In genomic region chr3:65342084-65342683, GRCh38 we compare ENCODE assay signal across 8 cellular contexts.
A peak's percentile ranks its signal among the peaks of the same experiment; 100 is the strongest.
DNase-seq lines count a peak whose midpoint lies in the region; ATAC-seq and TF ChIP-seq lines count a peak whose summit lies in the region.

No MANE protein-coding gene starts in this region.

- no peak overlapping the region for H3K27ac Mint-ChIP-seq in activated CD4-positive, alpha-beta T cell treated with anti-CD3 and anti-CD28 coated beads, Interleukin-2, amount 10 ng/mL, durations not matched to agents 24 days and 14 days

- H3K9me3 ChIP-seq in SK-N-SH, result no peaks in the 10 kb centered on the region

- H3K4me3 Mint-ChIP-seq in activated CD4-positive, alpha-beta T cell treated with anti-CD3 and anti-CD28 coated beads, Interleukin-2, amount 10 ng/mL, durations not matched to agents 24 days and 14 days, result no peak overlapping the region

- TF ChIP-seq EP300 in SK-N-SH (IDR thresholded peaks at IDR 0.05; ENCODE audit: borderline replicate concordance in 1 of 2, low read depth in 1 of 2, low read length in 1 of 2), result no peak

- H3K9ac ChIP-seq in SK-N-SH, result no peak overlapping the region

- no peaks in the 10 kb centered on the region for H3K27me3 ChIP-seq in SK-N-SH (ENCODE audit: insufficient read depth)

- H4K20me1 ChIP-seq in SK-N-SH (ENCODE audit: insufficient read depth), result no peaks in the 10 kb centered on the region

- H2AFZ ChIP-seq in SK-N-SH (ENCODE audit: low read depth), result no peak overlapping the region

- POLR2A ChIA-PET in SK-N-SH (lab: Yijun Ruan, JAX), result no interaction called here

- H3K4me3 ChIP-seq in SK-N-SH (ENCODE audit: low read depth in 2 of 2, low read length in 1 of 2) (no peak overlapping the region; a peak in 1 of 4 replicates), foreskin fibroblast (ENCODE audit: low read depth in 1 of 2, low read length in 2 of 2) (no peak overlapping the region)

- no peaks in the 10 kb centered on the region for H3K79me2 ChIP-seq in SK-N-SH (ENCODE audit: insufficient read depth)

- H3K4me1 Mint-ChIP-seq in activated CD4-positive, alpha-beta T cell treated with anti-CD3 and anti-CD28 coated beads, Interleukin-2, amount 10 ng/mL, durations not matched to agents 24 days and 14 days, result no peaks in the 10 kb centered on the region

- peak; percentile 71 for TF ChIP-seq CTCF in SK-N-SH (IDR thresholded peaks at IDR 0.05)
- TF ChIP-seq CTCF in foreskin fibroblast (IDR thresholded peaks at IDR 0.05; ENCODE audit: low read depth, low read length), result peak; percentile 54

- no peaks in the 10 kb centered on the region for H3F3A ChIP-seq in SK-N-SH (replicated peaks; ENCODE audit: insufficient read depth)

- no peaks in the 10 kb centered on the region for H3K36me3 Mint-ChIP-seq in activated CD4-positive, alpha-beta T cell treated with anti-CD3 and anti-CD28 coated beads, Interleukin-2, amount 10 ng/mL, durations not matched to agents 24 days and 14 days (ENCODE audit: low read depth)

- WGBS in SK-N-SH (ENCODE audit: low lambda C conversion rate), result 75% methylated on average over 12 of the region's 12 CpGs

- H3K36me3 ChIP-seq in SK-N-SH (replicated peaks in 1 of 2; ENCODE audit: control insufficient read depth in 1 of 2, insufficient read depth in 2 of 2, low read length in 1 of 2), result no peaks in the 10 kb centered on the region

- peak; percentile 33; the same call in 1 of the 2 replicates for TF ChIP-seq RAD21 in SK-N-SH (IDR thresholded peaks at IDR 0.05; ENCODE audit: low read length)

- CTCF ChIA-PET in SK-N-SH (lab: Yijun Ruan, JAX), result interaction anchor here (0.9 to 1.5 kb wide), 2 partner anchors 17 to 809 kb away, joined by 3 read pairs; no protein-coding TSS in a partner anchor

- peak; percentile 92 for ATAC-seq in HG03432 (IDR thresholded peaks at IDR 0.05; ENCODE audit: unreplicated experiment)
- ATAC-seq in GM19324 (IDR thresholded peaks at IDR 0.05; ENCODE audit: low FRiP score, unreplicated experiment), result no peak

- no peaks in the 10 kb centered on the region for H3K9me3 Mint-ChIP-seq in activated CD4-positive, alpha-beta T cell treated with anti-CD3 and anti-CD28 coated beads, Interleukin-2, amount 10 ng/mL, durations not matched to agents 24 days and 14 days

- no peak overlapping the region for H3K27ac ChIP-seq in SK-N-SH (ENCODE audit: low read depth in 2 of 2, low read length in 1 of 2)

- intact Hi-C loops in activated CD4-positive, alpha-beta T cell treated with anti-CD3 and anti-CD28 coated beads, Interleukin-2, amount 10 ng/mL, durations not matched to agents 24 days and 14 days (cut with micrococcal nuclease), result no loop called here

- no peak overlapping the region for H3K4me2 ChIP-seq in SK-N-SH

- no peaks in the 10 kb centered on the region for H3K27me3 Mint-ChIP-seq in activated CD4-positive, alpha-beta T cell treated with anti-CD3 and anti-CD28 coated beads, Interleukin-2, amount 10 ng/mL, durations not matched to agents 24 days and 14 days

- H3K9me2 ChIP-seq in SK-N-SH, result no peaks in the 10 kb centered on the region

- peak; percentile 70 for DNase-seq in activated CD4-positive, alpha-beta T cell treated with anti-CD3 and anti-CD28 coated beads, Interleukin-2, amount 10 ng/mL, durations not matched to agents 24 days and 14 days
- no peak for DNase-seq in activated CD4-positive, alpha-beta T cell treated with anti-CD3 and anti-CD28 coated beads for 1 hour
- DNase-seq in SK-N-SH (no peak), foreskin fibroblast (peak; percentile 18 to 70)
- DNase-seq in stimulated activated CD4-positive, alpha-beta T cell treated with anti-CD3 and anti-CD28 coated beads, Interleukin-12 subunit alpha, Interleukin-12 subunit beta, amount 100 ng/mL, for 4 hours, result peak; percentile 2
- no peak for DNase-seq in NK-92 treated with Interleukin-12 subunit alpha and Interleukin-12 subunit beta, amount 100 ng/mL, for 24 hours (lab: John Stamatoyannopoulos, UW)

- no peaks in the 10 kb centered on the region for H3K4me1 ChIP-seq in SK-N-SH (ENCODE audit: control insufficient read depth in 1 of 2, insufficient read depth in 2 of 2, low read depth in 1 of 2, low read length in 1 of 2)

TF ChIP-seq in SK-N-SH, 30 proteins besides CTCF, POLR2A, EP300 and RAD21:
- TF ChIP-seq MAX (IDR thresholded peaks at IDR 0.05; ENCODE audit: low read depth) (no peak), SMC3 (IDR thresholded peaks at IDR 0.05; ENCODE audit: low read depth, low read length) (peak; percentile 30; the same call in 1 of the 2 replicates)
TF ChIP-seq in SK-N-SH: peak in this region for 1.

Comparison
In these comparisons a context has a peak if more than half of its experiments do, and no peak if none do; other contexts are left out.
1. DNase-seq: peak in activated CD4-positive, alpha-beta T cell treated with anti-CD3 and anti-CD28 coated beads, Interleukin-2, amount 10 ng/mL, durations not matched to agents 24 days and 14 days (single experiment), foreskin fibroblast (2 of 2) and stimulated activated CD4-positive, alpha-beta T cell treated with anti-CD3 and anti-CD28 coated beads, Interleukin-12 subunit alpha, Interleukin-12 subunit beta, amount 100 ng/mL, for 4 hours (single experiment); none in activated CD4-positive, alpha-beta T cell treated with anti-CD3 and anti-CD28 coated beads for 1 hour (single experiment), SK-N-SH (single experiment) and NK-92 treated with Interleukin-12 subunit alpha and Interleukin-12 subunit beta, amount 100 ng/mL, for 24 hours (single experiment).